In genomic region chr10:121927841-121928527, GRCh38 we compare ENCODE assay signal across 8 cellular contexts. TPM values are rescaled to one million over a fixed set of nuclear protein-coding genes. Genes with fewer than 3 reads are reported as not detected.
DNase-seq lines count a peak whose midpoint lies in the region; ATAC-seq, FAIRE-seq and TF ChIP-seq lines count a peak whose summit lies in the region.

Gene ATE1 (minus strand): TSS chr10:121928031. CDS start chr10:121927949, 82 bp downstream.

- in situ Hi-C loops in transverse colon (cut with MboI; ENCODE audit: low pct_ligation_motif_present in 1 of 4, low pct_unique_long_range_greater_than_20kb in 1 of 4, low sequenced_read_pairs in 3 of 4): no loop called here

- DNase-seq in GM12891 (ENCODE audit: insufficient read length, low spot score) (peak; percentile 81), NCI-H1417 (lab: John Stamatoyannopoulos, UW) (peak; percentile 80 to 92 (median 87)), T-helper 1 cell (peak; percentile 68 to 83 (median 75)), adrenal gland (peak; percentile 88 to 94 (median 90)), heart left ventricle (peak; percentile 92 to 95 (median 94)), pons (ENCODE audit: low spot score) (peak; percentile 89), transverse colon (peak; percentile 93)

- H3K4me3 ChIP-seq in adrenal gland (peak within 1 kb of the TSS; percentile 88 to 99 (median 94)), heart left ventricle (peak within 1 kb of the TSS; percentile 82 to 100 (median 94)), transverse colon (peak within 1 kb of the TSS; percentile 61 to 100 (median 86))

- no peak for TF ChIP-seq CTCF in adrenal gland (IDR thresholded peaks at IDR 0.05)
- peak in 6 of 12 donors; percentile 10 to 46 (median 26) for TF ChIP-seq CTCF in heart left ventricle (IDR thresholded peaks at IDR 0.05)
- TF ChIP-seq CTCF in transverse colon (IDR thresholded peaks at IDR 0.05): no peak

- H3K4me1 ChIP-seq in adrenal gland (replicated peaks in 1 of 2): peaks cover 15 to 24% of the 10 kb centered on the region in 2 donors
- H3K4me1 ChIP-seq in heart left ventricle: peaks cover 0 to 41% (median 18%) of the 10 kb centered on the region in 12 donors
- peaks cover 6 to 44% (median 32%) of the 10 kb centered on the region in 4 donors for H3K4me1 ChIP-seq in transverse colon

- peak; percentile 37; the same call in 1 of the 2 replicates for TF ChIP-seq POLR2A in GM12891 (IDR thresholded peaks at IDR 0.05; ENCODE audit: low read depth, low read length)
- TF ChIP-seq POLR2A in adrenal gland (IDR thresholded peaks at IDR 0.05): peak; percentile 61 to 84
- TF ChIP-seq POLR2A in heart left ventricle (IDR thresholded peaks at IDR 0.05): peak in 1 of 2 donors; percentile 73
- peak; percentile 91 for TF ChIP-seq POLR2A in transverse colon (IDR thresholded peaks at IDR 0.05)

- no peak for TF ChIP-seq EP300 in transverse colon (IDR thresholded peaks at IDR 0.05; ENCODE audit: low read depth)

- WGBS in adrenal gland, 4 donors: 0 to 2% (median 1%) methylated on average over 9 to 87 of the region's 87 CpGs
- 0 to 1% (median 0%) methylated on average over 54 to 87 of the region's 87 CpGs for WGBS in heart left ventricle, 4 donors
- WGBS in transverse colon (ENCODE audit: low coverage in 1 of 2), 2 donors: 1% methylated on average over 46 of the region's 87 CpGs; no CpG with 5 or more reads in 1 of the 2 donors

- H3K36me3 ChIP-seq in adrenal gland (replicated peaks in 1 of 2) (peaks cover 0 to 3% of the 10 kb centered on the region in 2 donors), heart left ventricle (peaks cover 0 to 11% (median 5%) of the 10 kb centered on the region in 9 donors), transverse colon (no peaks in the 10 kb centered on the region)

- H3K27me3 ChIP-seq in adrenal gland (no peaks in the 10 kb centered on the region), heart left ventricle (no peaks in the 10 kb centered on the region), transverse colon (no peaks in the 10 kb centered on the region)

- peak; percentile 79 for FAIRE-seq in GM12891 (lab: Jason Lieb, UNC)

- intact Hi-C loops in adrenal gland (cut with DNase I): no loop called here
- intact Hi-C loops in heart left ventricle (cut with DNase I): loop anchor here in 8 of 10 donors (2.0 to 10.0 kb wide), 7 partner anchors 44 to 185 kb away; partner anchors contain the start of gene NSMCE4A (in 2 of the 8)
- intact Hi-C loops in transverse colon (cut with DNase I; ENCODE audit: low total_unique reads): loop anchor here (10.0 kb wide), 1 partner anchor 67 kb away; no protein-coding TSS in a partner anchor

- peak within 1 kb of the TSS; percentile 96 to 99 (median 98) for H3K27ac ChIP-seq in adrenal gland
- H3K27ac ChIP-seq in heart left ventricle: peak within 1 kb of the TSS; percentile 90 to 100 (median 98)
- H3K27ac ChIP-seq in transverse colon: peak within 1 kb of the TSS; percentile 96 to 100 (median 99)

- peak; percentile 90 for ATAC-seq in HG02759 (IDR thresholded peaks at IDR 0.05; ENCODE audit: unreplicated experiment)
- peak; percentile 91 to 98 (median 96) for ATAC-seq in heart left ventricle

- H3K9me3 ChIP-seq in adrenal gland (replicated peaks in 1 of 3): no peaks in the 10 kb centered on the region
- H3K9me3 ChIP-seq in heart left ventricle: no peaks in the 10 kb centered on the region
- H3K9me3 ChIP-seq in transverse colon: no peaks in the 10 kb centered on the region

TF ChIP-seq in GM12891, 5 proteins besides CTCF, POLR2A, EP300 and RAD21:
- peak; percentile 84 for TF ChIP-seq TAF1 (IDR thresholded peaks at IDR 0.05; ENCODE audit: low read depth, low read length)
- TF ChIP-seq POU2F2 (IDR thresholded peaks at IDR 0.05; ENCODE audit: low read depth, low read length): peak; percentile 57
- TF ChIP-seq POLR2AphosphoS5 (IDR thresholded peaks at IDR 0.05; ENCODE audit: low read depth, low read length): peak; percentile 31; the same call in 1 of the 2 replicates
- TF ChIP-seq SPI1 (IDR thresholded peaks at IDR 0.05; ENCODE audit: low read depth, low read length): no peak

RNA-seq across cellular contexts. Expression of gene ATE1, which starts in this region (rescaled TPM):
- polyA plus RNA-seq in GM12891 (2012; ENCODE audit: low read depth, missing spikeins): 8.3 TPM
- total RNA-seq in adrenal gland (10 to 100 TPM; 25.6 to 53.7 (median 35.9) TPM), heart left ventricle (10 to 100 TPM; 30.3 to 50.1 (median 40.4) TPM), transverse colon (1,000 to 10,000 TPM in 1 of 4 donors, 10 to 100 TPM in 3; 25.3 to 1,446 (median 31.4) TPM)
- polyA plus RNA-seq in adrenal gland (10 to 100 TPM in 1 of 3 donors, 1 to 10 TPM in 2; 4.2 to 23.1 (median 5.4) TPM), heart left ventricle (10 to 100 TPM; 15.2 to 15.9 TPM)

Comparison
In these comparisons a context has a peak if more than half of its experiments do, and no peak if none do; other contexts are left out.
1. Peak in every context shown above with its lines: DNase-seq, ATAC-seq, H3K4me3 ChIP-seq and H3K27ac ChIP-seq.
2. intact Hi-C loops: an anchor here in heart left ventricle (2.0 to 10.0 kb wide) and transverse colon (10.0 kb wide); none called in adrenal gland.